In genomic region chr22:25475554-25476022, GRCh38 we compare ENCODE assay signal across 10 cellular contexts.
A peak's percentile ranks its signal among the peaks of the same experiment; 100 is the strongest.
DNase-seq lines count a peak whose midpoint lies in the region; ATAC-seq and TF ChIP-seq lines count a peak whose summit lies in the region.
"Had no signal": no experiment of that assay in that cellular context is flagged by ENCODE, and none has a peak within 500 bp of the region (broad histone marks: within the 10 kb centered on the region; RNA-seq: fewer than 3 reads in every experiment).

No MANE protein-coding gene starts in this region.

- peaks cover 35% of the 10 kb centered on the region for H3K36me3 ChIP-seq in BE2C
- H3K36me3 ChIP-seq in neuronal stem cell (replicated peaks in 1 of 2; ENCODE audit: control insufficient read depth in 2 of 2, insufficient read depth in 2 of 2, low read length in 2 of 2) = peaks cover 9 to 40% of the 10 kb centered on the region in 2 donors

- H4K91ac ChIP-seq in neuronal stem cell (ENCODE audit: low read depth, low read length, poor library complexity) = no peak overlapping the region

- no peak overlapping the region for H2AK5ac ChIP-seq in neuronal stem cell (ENCODE audit: low read depth, low read length)

- no peak overlapping the region for H3K4ac ChIP-seq in neuronal stem cell (ENCODE audit: low read length)

- no peak overlapping the region for H3K4me2 ChIP-seq in neuronal stem cell (ENCODE audit: insufficient read depth, low read length, poor library complexity, severe bottlenecking)

- H3K18ac ChIP-seq in neuronal stem cell (ENCODE audit: low read length) = no peak overlapping the region

- H2BK15ac ChIP-seq in neuronal stem cell (ENCODE audit: low read length) = no peak overlapping the region

- no peak overlapping the region for H2BK5ac ChIP-seq in neuronal stem cell (ENCODE audit: low read length)

- no peak overlapping the region for H2BK120ac ChIP-seq in neuronal stem cell (ENCODE audit: low read depth, low read length)

- no peak overlapping the region for H2AFZ ChIP-seq in neuronal stem cell (ENCODE audit: low read length)

- peaks cover 20% of the 10 kb centered on the region for H3K4me1 ChIP-seq in BE2C
- H3K4me1 ChIP-seq in neuronal stem cell (ENCODE audit: control insufficient read depth in 2 of 2, insufficient read depth in 1 of 2, low read depth in 1 of 2, low read length in 2 of 2) = peaks cover 0 to 2% of the 10 kb centered on the region in 2 donors

- no peak overlapping the region for H4K8ac ChIP-seq in neuronal stem cell (ENCODE audit: low read depth, low read length)

- H3K9me3 ChIP-seq in BE2C (no peaks in the 10 kb centered on the region; the same call in 1 of the 2 replicates), neuronal stem cell (replicated peaks in 1 of 2; ENCODE audit: control insufficient read depth in 2 of 2, insufficient read depth in 1 of 2, low read depth in 1 of 2, low read length in 2 of 2) (peaks cover 8 to 10% of the 10 kb centered on the region in 2 donors)

- TF ChIP-seq CTCF in BE2C (IDR thresholded peaks at IDR 0.05; ENCODE audit: low read depth, low read length) = no peak

- no peaks in the 10 kb centered on the region for H3K27me3 ChIP-seq in BE2C
- no peaks in the 10 kb centered on the region for H3K27me3 ChIP-seq in neuronal stem cell (ENCODE audit: control insufficient read depth in 3 of 3, insufficient read depth in 3 of 3, low read depth in 1 of 3, low read length in 3 of 3)

- H3K4me3 ChIP-seq in BE2C (ENCODE audit: low read depth, low read length) (peak overlapping the region; percentile 15; the same call in 1 of the 2 replicates), neuronal stem cell (ENCODE audit: low read length in 2 of 2) (no peak overlapping the region)

- DNase-seq in BE2C = peak; percentile 95
- peak; percentile 11 for DNase-seq in LHCN-M2 (ENCODE audit: low read depth)
- peak in 29 of 56 donors; percentile 6 to 71 (median 30) for DNase-seq in amygdala (lab: John Stamatoyannopoulos, UW)
- peak; percentile 63 to 74 for DNase-seq in lung microvascular endothelial cell (ENCODE audit: low read depth in 2 of 2)
- no peak for DNase-seq in neuronal stem cell (ENCODE audit: low spot score)
- no peak for DNase-seq in SKM-1 (lab: John Stamatoyannopoulos, UW; ENCODE audit: unreplicated experiment)
- DNase-seq: occipital lobe had no signal

- no peaks in the 10 kb centered on the region for H3K79me1 ChIP-seq in neuronal stem cell (ENCODE audit: low read depth, low read length)

- ATAC-seq in GM19455 (IDR thresholded peaks at IDR 0.05; ENCODE audit: unreplicated experiment) = no peak
- no peak for ATAC-seq in HG02678 (IDR thresholded peaks at IDR 0.05; ENCODE audit: unreplicated experiment)
- ATAC-seq: Panc1 had no signal

- H2BK12ac ChIP-seq in neuronal stem cell (ENCODE audit: low read length) = no peak overlapping the region

- H3K14ac ChIP-seq in neuronal stem cell (ENCODE audit: low read length) = no peak overlapping the region

- H3K27ac ChIP-seq in neuronal stem cell (replicated peaks; ENCODE audit: low read length) = no peak overlapping the region

- no CpG with 5 or more reads among the region's 9 CpGs for WGBS in neuronal stem cell (ENCODE audit: extremely low coverage in 2 of 2, insufficient read length in 2 of 2, insufficient replicate concordance in 1 of 2), 2 donors

- H3K9ac ChIP-seq in neuronal stem cell (ENCODE audit: low read depth, low read length, poor library complexity) = no peak overlapping the region

- H3K23ac ChIP-seq in neuronal stem cell (ENCODE audit: low read depth, low read length, poor library complexity) = no peak overlapping the region

Comparison
In these comparisons a context has a peak if more than half of its experiments do, and no peak if none do; other contexts are left out.
1. DNase-seq: peak in BE2C (single experiment), LHCN-M2 (single experiment), amygdala (29 of 56) and lung microvascular endothelial cell (2 of 2); none in neuronal stem cell (single experiment) and SKM-1 (single experiment).